Comparison of ENCODE assay signal across 7 cellular contexts in the genomic region with DNA sequence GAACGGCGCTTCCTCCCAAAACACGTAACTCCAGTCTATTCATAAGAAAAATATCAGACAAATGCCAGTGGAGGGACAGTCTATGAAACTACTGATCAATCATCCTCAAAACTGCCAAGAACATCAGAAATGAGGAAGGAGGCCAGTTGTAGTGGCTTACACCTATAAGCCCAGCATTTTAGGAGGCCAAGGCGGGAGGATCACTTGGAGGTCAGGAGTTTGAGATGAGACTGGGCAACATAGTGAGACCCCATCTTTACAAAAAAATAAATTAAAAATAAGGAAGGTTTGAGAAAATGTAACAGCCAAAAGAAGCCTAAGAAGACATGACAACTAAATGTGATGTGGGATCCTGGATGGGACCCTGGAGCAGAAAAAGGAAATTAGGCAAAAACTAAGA.
"Had no signal": no experiment of that assay in that cellular context is flagged by ENCODE, and none has a peak within 500 bp of the region (broad histone marks: within the 10 kb centered on the region; RNA-seq: fewer than 3 reads in every experiment).

No MANE protein-coding gene starts in this region.

- ATAC-seq: GM23338 had no signal

- H3K27ac Mint-ChIP-seq: GM23338, H9, HFFc6 had no signal

- H3K4me3 ChIP-seq: GM23338 had no signal

- H3K27ac ChIP-seq: HL-60 had no signal

- DNase-seq: H9, HCEC 1CT, HFFc6, IMR-90, KBM-7 had no signal

- H3K9me3 Mint-ChIP-seq: GM23338, H9, HFFc6 had no signal

- H3K4me3 Mint-ChIP-seq: GM23338, H9, HFFc6 had no signal
